1 cellular context compared by ENCODE assay signal in the genomic region with DNA sequence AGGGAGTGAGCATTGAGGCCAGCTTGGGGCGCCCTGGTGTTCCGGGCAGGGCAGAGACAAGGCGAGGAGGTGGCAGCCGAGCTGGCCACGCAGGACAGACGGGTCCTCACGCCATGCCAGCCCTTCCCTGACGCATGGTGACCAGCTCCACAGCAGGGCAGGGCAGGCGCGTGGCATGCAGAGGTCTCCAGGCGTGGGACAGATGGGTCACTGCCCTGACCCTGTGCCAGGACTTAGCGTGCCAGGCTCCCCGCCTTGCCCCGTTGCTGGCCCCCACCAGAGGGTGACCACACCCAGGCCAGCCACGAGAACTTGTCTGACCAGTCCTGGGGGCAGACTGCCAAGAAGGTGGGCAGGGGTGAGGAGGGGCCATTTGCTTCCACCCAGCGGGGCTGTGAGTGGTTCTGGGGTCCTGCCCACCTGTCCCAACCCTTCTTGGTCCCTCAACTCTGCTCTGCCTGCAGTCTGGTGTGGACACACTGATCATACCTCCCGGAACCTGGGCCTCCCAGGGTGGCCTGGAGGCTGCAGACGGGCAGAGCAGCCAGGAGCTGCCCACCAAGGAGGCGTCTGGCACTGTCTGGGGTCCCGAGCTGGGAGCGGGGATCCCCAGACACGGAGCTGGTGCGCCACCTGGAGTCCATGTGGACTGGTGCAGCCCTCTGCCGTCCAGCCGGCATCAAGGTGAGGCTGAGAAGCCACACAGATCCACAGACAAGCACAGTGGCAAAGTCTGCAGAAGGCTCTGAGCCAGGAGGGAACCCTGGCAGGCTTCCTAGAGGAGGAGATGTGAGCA.
TF ChIP-seq lines count a peak whose summit lies in the region.

A gene (plus strand): TSS at position 446 of the 796 bp plus-strand sequence. CDS start 834 bp downstream, outside the sequence.

TF ChIP-seq in HEK293, 187 proteins besides CTCF, POLR2A, EP300 and RAD21 (continued from another document):
- TF ChIP-seq, protein P1, sequence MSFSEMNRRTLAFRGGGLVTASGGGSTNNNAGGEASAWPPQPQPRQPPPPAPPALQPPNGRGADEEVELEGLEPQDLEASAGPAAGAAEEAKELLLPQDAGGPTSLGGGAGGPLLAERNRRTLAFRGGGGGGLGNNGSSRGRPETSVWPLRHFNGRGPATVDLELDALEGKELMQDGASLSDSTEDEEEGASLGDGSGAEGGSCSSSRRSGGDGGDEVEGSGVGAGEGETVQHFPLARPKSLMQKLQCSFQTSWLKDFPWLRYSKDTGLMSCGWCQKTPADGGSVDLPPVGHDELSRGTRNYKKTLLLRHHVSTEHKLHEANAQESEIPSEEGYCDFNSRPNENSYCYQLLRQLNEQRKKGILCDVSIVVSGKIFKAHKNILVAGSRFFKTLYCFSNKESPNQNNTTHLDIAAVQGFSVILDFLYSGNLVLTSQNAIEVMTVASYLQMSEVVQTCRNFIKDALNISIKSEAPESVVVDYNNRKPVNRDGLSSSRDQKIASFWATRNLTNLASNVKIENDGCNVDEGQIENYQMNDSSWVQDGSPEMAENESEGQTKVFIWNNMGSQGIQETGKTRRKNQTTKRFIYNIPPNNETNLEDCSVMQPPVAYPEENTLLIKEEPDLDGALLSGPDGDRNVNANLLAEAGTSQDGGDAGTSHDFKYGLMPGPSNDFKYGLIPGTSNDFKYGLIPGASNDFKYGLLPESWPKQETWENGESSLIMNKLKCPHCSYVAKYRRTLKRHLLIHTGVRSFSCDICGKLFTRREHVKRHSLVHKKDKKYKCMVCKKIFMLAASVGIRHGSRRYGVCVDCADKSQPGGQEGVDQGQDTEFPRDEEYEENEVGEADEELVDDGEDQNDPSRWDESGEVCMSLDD (tag by site-specific recombination; IDR thresholded peaks at IDR 0.05) = peak; percentile 88
- TF ChIP-seq ZEB2 (tag by site-specific recombination; IDR thresholded peaks at IDR 0.05) (peak; percentile 54; the same call in 1 of the 2 replicates), WT1 (tag by site-specific recombination; IDR thresholded peaks at IDR 0.05) (0 out of 2 replicates have a peak, but pooled peaks have one; percentile 17), ZFP69B (tag by site-specific recombination; IDR thresholded peaks at IDR 0.05) (peak; percentile 29; the same call in 1 of the 2 replicates), ZNF121 (tag by site-specific recombination; IDR thresholded peaks at IDR 0.05) (0 out of 2 replicates have a peak, but pooled peaks have one; percentile 46), GLIS2 (tag by site-specific recombination; IDR thresholded peaks at IDR 0.05) (peak; percentile 77; the same call in 1 of the 2 replicates), ZNF2 (tag by site-specific recombination; IDR thresholded peaks at IDR 0.05) (peak; percentile 63; the same call in 1 of the 2 replicates), ZNF324 (tag by site-specific recombination; IDR thresholded peaks at IDR 0.05) (0 out of 2 replicates have a peak, but pooled peaks have one; percentile 18), ZIC2 (tag by site-specific recombination; IDR thresholded peaks at IDR 0.05) (peak; percentile 23; the same call in 1 of the 2 replicates), BCL11A (tag by site-specific recombination; IDR thresholded peaks at IDR 0.05; ENCODE audit: low read depth) (peak; percentile 52; the same call in 1 of the 2 replicates), ZNF174 (tag by site-specific recombination; IDR thresholded peaks at IDR 0.05) (no peak), BCL11B (tag by site-specific recombination; IDR thresholded peaks at IDR 0.05; ENCODE audit: low read depth) (0 out of 2 replicates have a peak, but pooled peaks have one; percentile 73), ZBTB17 (tag by site-specific recombination; IDR thresholded peaks at IDR 0.05) (peak; percentile 85), ZNF654 (tag by site-specific recombination; IDR thresholded peaks at IDR 0.05; ENCODE audit: low read depth) (peak; percentile 74), SP7 (tag by site-specific recombination; IDR thresholded peaks at IDR 0.05) (peak; percentile 17; the same call in 1 of the 2 replicates), EGR2 (tag by site-specific recombination; IDR thresholded peaks at IDR 0.05; ENCODE audit: low read depth) (no peak), ZBTB48 (tag by site-specific recombination; IDR thresholded peaks at IDR 0.05) (no peak), MYNN (tag by site-specific recombination; IDR thresholded peaks at IDR 0.05; ENCODE audit: borderline replicate concordance) (no peak), GLIS1 (tag by site-specific recombination; IDR thresholded peaks at IDR 0.05) (peak; percentile 81)
- TF ChIP-seq, protein P2, sequence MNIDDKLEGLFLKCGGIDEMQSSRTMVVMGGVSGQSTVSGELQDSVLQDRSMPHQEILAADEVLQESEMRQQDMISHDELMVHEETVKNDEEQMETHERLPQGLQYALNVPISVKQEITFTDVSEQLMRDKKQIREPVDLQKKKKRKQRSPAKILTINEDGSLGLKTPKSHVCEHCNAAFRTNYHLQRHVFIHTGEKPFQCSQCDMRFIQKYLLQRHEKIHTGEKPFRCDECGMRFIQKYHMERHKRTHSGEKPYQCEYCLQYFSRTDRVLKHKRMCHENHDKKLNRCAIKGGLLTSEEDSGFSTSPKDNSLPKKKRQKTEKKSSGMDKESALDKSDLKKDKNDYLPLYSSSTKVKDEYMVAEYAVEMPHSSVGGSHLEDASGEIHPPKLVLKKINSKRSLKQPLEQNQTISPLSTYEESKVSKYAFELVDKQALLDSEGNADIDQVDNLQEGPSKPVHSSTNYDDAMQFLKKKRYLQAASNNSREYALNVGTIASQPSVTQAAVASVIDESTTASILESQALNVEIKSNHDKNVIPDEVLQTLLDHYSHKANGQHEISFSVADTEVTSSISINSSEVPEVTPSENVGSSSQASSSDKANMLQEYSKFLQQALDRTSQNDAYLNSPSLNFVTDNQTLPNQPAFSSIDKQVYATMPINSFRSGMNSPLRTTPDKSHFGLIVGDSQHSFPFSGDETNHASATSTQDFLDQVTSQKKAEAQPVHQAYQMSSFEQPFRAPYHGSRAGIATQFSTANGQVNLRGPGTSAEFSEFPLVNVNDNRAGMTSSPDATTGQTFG (tag by site-specific recombination; IDR thresholded peaks at IDR 0.05; ENCODE audit: borderline replicate concordance) = no peak
- TF ChIP-seq, protein P3, sequence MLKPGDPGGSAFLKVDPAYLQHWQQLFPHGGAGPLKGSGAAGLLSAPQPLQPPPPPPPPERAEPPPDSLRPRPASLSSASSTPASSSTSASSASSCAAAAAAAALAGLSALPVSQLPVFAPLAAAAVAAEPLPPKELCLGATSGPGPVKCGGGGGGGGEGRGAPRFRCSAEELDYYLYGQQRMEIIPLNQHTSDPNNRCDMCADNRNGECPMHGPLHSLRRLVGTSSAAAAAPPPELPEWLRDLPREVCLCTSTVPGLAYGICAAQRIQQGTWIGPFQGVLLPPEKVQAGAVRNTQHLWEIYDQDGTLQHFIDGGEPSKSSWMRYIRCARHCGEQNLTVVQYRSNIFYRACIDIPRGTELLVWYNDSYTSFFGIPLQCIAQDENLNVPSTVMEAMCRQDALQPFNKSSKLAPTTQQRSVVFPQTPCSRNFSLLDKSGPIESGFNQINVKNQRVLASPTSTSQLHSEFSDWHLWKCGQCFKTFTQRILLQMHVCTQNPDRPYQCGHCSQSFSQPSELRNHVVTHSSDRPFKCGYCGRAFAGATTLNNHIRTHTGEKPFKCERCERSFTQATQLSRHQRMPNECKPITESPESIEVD (tag by site-specific recombination; IDR thresholded peaks at IDR 0.05) = no peak
- TF ChIP-seq, protein P4, sequence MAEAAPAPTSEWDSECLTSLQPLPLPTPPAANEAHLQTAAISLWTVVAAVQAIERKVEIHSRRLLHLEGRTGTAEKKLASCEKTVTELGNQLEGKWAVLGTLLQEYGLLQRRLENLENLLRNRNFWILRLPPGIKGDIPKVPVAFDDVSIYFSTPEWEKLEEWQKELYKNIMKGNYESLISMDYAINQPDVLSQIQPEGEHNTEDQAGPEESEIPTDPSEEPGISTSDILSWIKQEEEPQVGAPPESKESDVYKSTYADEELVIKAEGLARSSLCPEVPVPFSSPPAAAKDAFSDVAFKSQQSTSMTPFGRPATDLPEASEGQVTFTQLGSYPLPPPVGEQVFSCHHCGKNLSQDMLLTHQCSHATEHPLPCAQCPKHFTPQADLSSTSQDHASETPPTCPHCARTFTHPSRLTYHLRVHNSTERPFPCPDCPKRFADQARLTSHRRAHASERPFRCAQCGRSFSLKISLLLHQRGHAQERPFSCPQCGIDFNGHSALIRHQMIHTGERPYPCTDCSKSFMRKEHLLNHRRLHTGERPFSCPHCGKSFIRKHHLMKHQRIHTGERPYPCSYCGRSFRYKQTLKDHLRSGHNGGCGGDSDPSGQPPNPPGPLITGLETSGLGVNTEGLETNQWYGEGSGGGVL (tag by site-specific recombination; IDR thresholded peaks at IDR 0.05) = 0 out of 2 replicates have a peak, but pooled peaks have one; percentile 30
- TF ChIP-seq, protein P5, sequence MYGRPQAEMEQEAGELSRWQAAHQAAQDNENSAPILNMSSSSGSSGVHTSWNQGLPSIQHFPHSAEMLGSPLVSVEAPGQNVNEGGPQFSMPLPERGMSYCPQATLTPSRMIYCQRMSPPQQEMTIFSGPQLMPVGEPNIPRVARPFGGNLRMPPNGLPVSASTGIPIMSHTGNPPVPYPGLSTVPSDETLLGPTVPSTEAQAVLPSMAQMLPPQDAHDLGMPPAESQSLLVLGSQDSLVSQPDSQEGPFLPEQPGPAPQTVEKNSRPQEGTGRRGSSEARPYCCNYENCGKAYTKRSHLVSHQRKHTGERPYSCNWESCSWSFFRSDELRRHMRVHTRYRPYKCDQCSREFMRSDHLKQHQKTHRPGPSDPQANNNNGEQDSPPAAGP (tag by site-specific recombination; IDR thresholded peaks at IDR 0.05) = peak; percentile 65
- TF ChIP-seq, protein P6, sequence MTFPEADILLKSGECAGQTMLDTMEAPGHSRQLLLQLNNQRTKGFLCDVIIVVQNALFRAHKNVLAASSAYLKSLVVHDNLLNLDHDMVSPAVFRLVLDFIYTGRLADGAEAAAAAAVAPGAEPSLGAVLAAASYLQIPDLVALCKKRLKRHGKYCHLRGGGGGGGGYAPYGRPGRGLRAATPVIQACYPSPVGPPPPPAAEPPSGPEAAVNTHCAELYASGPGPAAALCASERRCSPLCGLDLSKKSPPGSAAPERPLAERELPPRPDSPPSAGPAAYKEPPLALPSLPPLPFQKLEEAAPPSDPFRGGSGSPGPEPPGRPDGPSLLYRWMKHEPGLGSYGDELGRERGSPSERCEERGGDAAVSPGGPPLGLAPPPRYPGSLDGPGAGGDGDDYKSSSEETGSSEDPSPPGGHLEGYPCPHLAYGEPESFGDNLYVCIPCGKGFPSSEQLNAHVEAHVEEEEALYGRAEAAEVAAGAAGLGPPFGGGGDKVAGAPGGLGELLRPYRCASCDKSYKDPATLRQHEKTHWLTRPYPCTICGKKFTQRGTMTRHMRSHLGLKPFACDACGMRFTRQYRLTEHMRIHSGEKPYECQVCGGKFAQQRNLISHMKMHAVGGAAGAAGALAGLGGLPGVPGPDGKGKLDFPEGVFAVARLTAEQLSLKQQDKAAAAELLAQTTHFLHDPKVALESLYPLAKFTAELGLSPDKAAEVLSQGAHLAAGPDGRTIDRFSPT (tag by site-specific recombination; IDR thresholded peaks at IDR 0.05) = peak; percentile 79
